In genomic region chr16:3952342-3953131, GRCh38 we compare ENCODE assay signal across 8 cellular contexts.
DNase-seq lines count a peak whose midpoint lies in the region; ATAC-seq, FAIRE-seq and TF ChIP-seq lines count a peak whose summit lies in the region.

No MANE protein-coding gene starts in this region.

- FAIRE-seq in urothelium cell line (lab: Jason Lieb, UNC), result no peak

- DNase-seq in NCI-H1436 (lab: John Stamatoyannopoulos, UW), result peak; percentile 65
- no peak for DNase-seq in NCI-H1436 treated with DMSO at 0.1 percent for 48 hours (lab: John Stamatoyannopoulos, UW)
- peak; percentile 35 for DNase-seq in epithelial cell of esophagus (ENCODE audit: low read depth)
- DNase-seq in medulla oblongata (ENCODE audit: extremely low spot score), result peak; percentile 46
- DNase-seq in urothelium cell line (ENCODE audit: low spot score), result peak; percentile 31
- DNase-seq in NCI-H2227 (lab: John Stamatoyannopoulos, UW; ENCODE audit: unreplicated experiment), result no peak

- ATAC-seq in HG02870 (IDR thresholded peaks at IDR 0.05; ENCODE audit: unreplicated experiment) (no peak), HG03045 (IDR thresholded peaks at IDR 0.05; ENCODE audit: unreplicated experiment) (no peak)

- TF ChIP-seq CTCF in epithelial cell of esophagus (IDR thresholded peaks at IDR 0.05; ENCODE audit: insufficient read depth, low read depth, low read length, missing control alignments), result no peak

- H3K4me3 ChIP-seq in epithelial cell of esophagus (ENCODE audit: low read length), result no peak overlapping the region

Comparison
In these comparisons a context has a peak if more than half of its experiments do, and no peak if none do; other contexts are left out.
1. DNase-seq: peak in NCI-H1436 (single experiment), epithelial cell of esophagus (single experiment), medulla oblongata (single experiment) and urothelium cell line (single experiment); none in NCI-H1436 treated with DMSO at 0.1 percent for 48 hours (single experiment) and NCI-H2227 (single experiment).